8 cellular contexts compared by ENCODE assay signal in the genomic region with DNA sequence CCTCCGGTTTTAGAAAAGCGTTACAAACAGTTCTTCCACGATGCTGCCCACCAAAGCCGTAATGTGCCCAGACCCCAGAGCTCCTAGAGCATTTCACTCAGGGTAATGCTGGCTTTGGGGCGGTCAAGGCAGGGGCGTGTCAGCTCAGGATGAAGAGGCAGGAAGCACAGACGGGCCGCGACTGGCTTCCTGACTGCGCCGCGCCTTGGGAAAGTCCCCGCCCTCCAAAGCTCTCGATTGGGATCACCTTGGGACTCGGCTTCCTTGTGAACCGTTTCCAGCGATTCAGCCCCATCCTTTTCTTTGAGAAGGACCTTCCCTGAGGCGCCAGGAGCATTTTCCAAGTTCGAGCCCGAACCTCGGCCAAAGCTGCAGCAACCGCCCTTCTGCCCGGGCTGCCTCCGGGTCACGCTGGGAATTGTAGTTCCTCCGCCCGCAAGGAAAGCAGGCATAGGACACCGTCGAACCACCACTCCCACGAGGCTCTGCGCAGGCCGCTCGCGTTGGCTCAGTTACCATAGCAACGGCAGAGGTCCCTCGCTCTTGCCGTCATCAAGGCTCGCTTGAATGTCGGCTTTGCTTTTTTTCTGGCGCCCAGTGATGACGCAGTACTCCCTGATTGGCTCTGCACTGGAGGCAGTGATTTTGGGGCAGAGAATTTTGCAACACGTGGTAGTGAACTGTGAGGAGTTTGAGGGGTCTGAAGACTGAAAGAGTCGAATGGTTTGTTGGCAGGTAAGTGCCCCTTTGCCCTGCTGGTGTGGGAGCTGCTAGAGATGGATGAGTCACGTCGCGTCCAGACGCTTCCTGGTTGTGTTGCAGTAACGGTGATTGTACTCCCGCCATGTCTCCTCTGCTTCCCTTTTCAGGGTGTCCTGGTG. TPM values are rescaled to one million over a fixed set of nuclear protein-coding genes. Genes with fewer than 3 reads are reported as not detected.
DNase-seq lines count a peak whose midpoint lies in the region; ATAC-seq and TF ChIP-seq lines count a peak whose summit lies in the region.

A gene with protein sequence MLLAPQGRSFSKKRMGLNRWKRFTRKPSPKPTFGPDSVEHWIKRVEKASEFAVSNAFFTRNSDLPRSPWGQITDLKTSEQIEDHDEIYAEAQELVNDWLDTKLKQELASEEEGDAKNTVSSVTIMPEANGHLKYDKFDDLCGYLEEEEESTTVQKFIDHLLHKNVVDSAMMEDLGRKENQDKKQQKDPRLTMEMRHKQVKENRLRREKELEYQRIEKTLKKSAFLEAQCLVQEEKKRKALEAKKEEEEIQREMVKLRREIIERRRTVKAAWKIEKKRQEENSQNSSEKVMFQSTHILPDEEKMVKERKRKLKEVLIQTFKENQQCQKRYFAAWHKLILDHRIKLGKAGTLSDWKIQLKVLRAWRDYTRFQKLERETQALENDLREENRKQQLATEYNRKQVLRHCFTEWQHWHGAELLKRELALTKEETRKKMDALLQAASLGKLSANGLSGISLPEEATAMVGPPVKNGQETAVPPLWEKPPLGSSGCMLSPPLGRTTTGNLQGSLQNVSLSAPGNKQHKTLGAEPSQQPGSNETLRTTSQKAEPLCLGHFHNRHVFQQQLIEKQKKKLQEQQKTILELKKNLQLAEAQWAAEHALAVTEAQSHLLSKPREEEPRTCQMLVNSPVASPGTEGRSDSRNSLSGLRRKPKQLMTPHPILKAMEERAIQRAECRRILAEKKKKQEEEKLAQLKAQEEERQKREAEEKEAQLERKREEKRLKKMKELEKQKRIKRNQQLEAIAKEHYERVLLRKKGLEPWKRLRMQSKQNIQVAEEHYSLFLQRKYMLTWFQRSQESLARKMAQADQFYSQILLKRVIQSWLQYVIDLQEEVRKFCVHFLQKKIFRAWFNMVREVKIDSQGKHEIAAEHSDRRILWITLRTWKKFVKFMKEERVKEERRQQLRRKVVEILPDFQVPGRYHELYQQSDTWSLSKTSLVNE (minus strand): TSS at position 397 of the 881 bp plus-strand sequence. CDS start 60 bp downstream, at position 337.
A gene (plus strand): TSS at position 608 of the 881 bp plus-strand sequence. CDS start 8,521 bp downstream, outside the sequence.

- peak within 1 kb of the TSS; percentile 91 for H2AFZ ChIP-seq in neuronal stem cell (ENCODE audit: low read length)

- H3K4me3 ChIP-seq in HFF-Myc (replicated peaks; ENCODE audit: low read depth, low read length) (peak within 1 kb of the TSS; percentile 81), SJSA1 (peak within 1 kb of the TSS; percentile 52), gastroesophageal sphincter (peak within 1 kb of the TSS; percentile 63), neuronal stem cell (ENCODE audit: low read length in 2 of 2) (peak within 1 kb of the TSS; percentile 72 to 90), subcutaneous abdominal adipose tissue (ENCODE audit: low read depth in 1 of 5, low read length in 5 of 5) (peak within 1 kb of the TSS; percentile 67 to 100 (median 97))

- CTCF ChIA-PET in activated naive CD4-positive, alpha-beta T cell treated with anti-CD3 and anti-CD28 coated beads for 36 hours (lab: Charles Lee) = no interaction called here

- H4K8ac ChIP-seq in neuronal stem cell (ENCODE audit: low read depth, low read length) = no peak within 1 kb of the TSS

- no peak within 1 kb of the TSS for H2BK5ac ChIP-seq in neuronal stem cell (ENCODE audit: low read length)

- no peak within 1 kb of the TSS for H3K4ac ChIP-seq in neuronal stem cell (ENCODE audit: low read length)

- H3K18ac ChIP-seq in neuronal stem cell (ENCODE audit: low read length) = peak within 1 kb of the TSS; percentile 70

- no peak within 1 kb of the TSS for H2AK5ac ChIP-seq in neuronal stem cell (ENCODE audit: low read depth, low read length)

- DNase-seq in GM04503 (ENCODE audit: low read depth) (peak; percentile 97), HFF-Myc (ENCODE audit: extremely low read depth, low read depth) (peak; percentile 98), MV-4-11 (lab: John Stamatoyannopoulos, UW) (peak; percentile 99), SJSA1 (ENCODE audit: low read depth in 1 of 2, low spot score in 2 of 2) (peak; percentile 97 to 98), neuronal stem cell (ENCODE audit: low spot score) (peak; percentile 99)
- DNase-seq in activated naive CD4-positive, alpha-beta T cell treated with anti-CD3 and anti-CD28 coated beads for 36 hours = peak; percentile 100

- H3K9ac ChIP-seq in neuronal stem cell (ENCODE audit: low read depth, low read length, poor library complexity) (peak within 1 kb of the TSS; percentile 46), subcutaneous abdominal adipose tissue (ENCODE audit: low read length in 5 of 5) (peak within 1 kb of the TSS; percentile 43 to 93 (median 73))

- H3K4me2 ChIP-seq in neuronal stem cell (ENCODE audit: insufficient read depth, low read length, poor library complexity, severe bottlenecking) = peak within 1 kb of the TSS; percentile 70

- intact Hi-C loops in activated naive CD4-positive, alpha-beta T cell treated with anti-CD3 and anti-CD28 coated beads for 36 hours (cut with micrococcal nuclease) = loop anchor here (1.0 to 5.0 kb wide), 10 partner anchors 109 to 1091 kb away; a partner anchor contains a TSS

- no peak within 1 kb of the TSS for H3K14ac ChIP-seq in neuronal stem cell (ENCODE audit: low read length)

- H3K27ac ChIP-seq in SJSA1 (peak within 1 kb of the TSS; percentile 60), gastroesophageal sphincter (peak within 1 kb of the TSS; percentile 62 to 89 (median 84)), neuronal stem cell (replicated peaks; ENCODE audit: low read length) (peak within 1 kb of the TSS; percentile 16), subcutaneous abdominal adipose tissue (ENCODE audit: low read depth, low read length) (peak within 1 kb of the TSS; percentile 71)

- H3K36me3 ChIP-seq in SJSA1 (no peaks in the 10 kb centered on the region), gastroesophageal sphincter (peaks cover 0 to 3% of the 10 kb centered on the region in 2 donors), neuronal stem cell (replicated peaks in 1 of 2; ENCODE audit: control insufficient read depth in 2 of 2, insufficient read depth in 2 of 2, low read length in 2 of 2) (peaks cover 0 to 15% of the 10 kb centered on the region in 2 donors), subcutaneous abdominal adipose tissue (ENCODE audit: control insufficient read depth in 5 of 5, insufficient read depth in 5 of 5, low read length in 5 of 5) (peaks cover 0 to 4% (median 0%) of the 10 kb centered on the region in 5 donors)

- H2BK120ac ChIP-seq in neuronal stem cell (ENCODE audit: low read depth, low read length) = no peak within 1 kb of the TSS

- no peaks in the 10 kb centered on the region for H3K9me3 Mint-ChIP-seq in activated naive CD4-positive, alpha-beta T cell treated with anti-CD3 and anti-CD28 coated beads for 36 hours

- H3K4me3 Mint-ChIP-seq in activated naive CD4-positive, alpha-beta T cell treated with anti-CD3 and anti-CD28 coated beads for 36 hours = peak within 1 kb of the TSS; percentile 97

- H3K36me3 Mint-ChIP-seq in activated naive CD4-positive, alpha-beta T cell treated with anti-CD3 and anti-CD28 coated beads for 36 hours (ENCODE audit: low read depth) = peaks cover 3% of the 10 kb centered on the region

- H3K27me3 Mint-ChIP-seq in activated naive CD4-positive, alpha-beta T cell treated with anti-CD3 and anti-CD28 coated beads for 36 hours (ENCODE audit: low read depth) = no peaks in the 10 kb centered on the region

- H2BK12ac ChIP-seq in neuronal stem cell (ENCODE audit: low read length) = no peak within 1 kb of the TSS

- H3K9me3 ChIP-seq in SJSA1 (replicated peaks) = no peaks in the 10 kb centered on the region
- no peaks in the 10 kb centered on the region for H3K9me3 ChIP-seq in gastroesophageal sphincter
- no peaks in the 10 kb centered on the region for H3K9me3 ChIP-seq in neuronal stem cell (replicated peaks in 1 of 2; ENCODE audit: control insufficient read depth in 2 of 2, insufficient read depth in 1 of 2, low read depth in 1 of 2, low read length in 2 of 2)
- H3K9me3 ChIP-seq in subcutaneous abdominal adipose tissue (ENCODE audit: control insufficient read depth in 5 of 5, low read length in 5 of 5) = no peaks in the 10 kb centered on the region

- no peaks in the 10 kb centered on the region for H3K27me3 ChIP-seq in SJSA1 (replicated peaks)
- H3K27me3 ChIP-seq in gastroesophageal sphincter = no peaks in the 10 kb centered on the region
- H3K27me3 ChIP-seq in neuronal stem cell (ENCODE audit: control insufficient read depth in 3 of 3, insufficient read depth in 3 of 3, low read depth in 1 of 3, low read length in 3 of 3) = no peaks in the 10 kb centered on the region
- no peaks in the 10 kb centered on the region for H3K27me3 ChIP-seq in subcutaneous abdominal adipose tissue (ENCODE audit: control insufficient read depth in 5 of 5, insufficient read depth in 4 of 5, low read length in 5 of 5)

- no peaks in the 10 kb centered on the region for H3K79me1 ChIP-seq in neuronal stem cell (ENCODE audit: low read depth, low read length)

- no peak within 1 kb of the TSS for H2BK15ac ChIP-seq in neuronal stem cell (ENCODE audit: low read length)

- no peak within 1 kb of the TSS for H4K91ac ChIP-seq in neuronal stem cell (ENCODE audit: low read depth, low read length, poor library complexity)

- no peak for TF ChIP-seq CTCF in HFF-Myc (IDR thresholded peaks at IDR 0.05; ENCODE audit: low read depth, low read length, missing control alignments)
- no peak for TF ChIP-seq CTCF in gastroesophageal sphincter (IDR thresholded peaks at IDR 0.05)

- H3K27ac Mint-ChIP-seq in activated naive CD4-positive, alpha-beta T cell treated with anti-CD3 and anti-CD28 coated beads for 36 hours = peak within 1 kb of the TSS; percentile 95

- no peak for TF ChIP-seq EP300 in gastroesophageal sphincter (IDR thresholded peaks at IDR 0.05)

- TF ChIP-seq POLR2A in gastroesophageal sphincter (IDR thresholded peaks at IDR 0.05) = no peak

- no peak within 1 kb of the TSS for H3K23ac ChIP-seq in neuronal stem cell (ENCODE audit: low read depth, low read length, poor library complexity)

- peaks cover 36% of the 10 kb centered on the region for H3K4me1 Mint-ChIP-seq in activated naive CD4-positive, alpha-beta T cell treated with anti-CD3 and anti-CD28 coated beads for 36 hours (ENCODE audit: low read depth)

- WGBS in gastroesophageal sphincter (ENCODE audit: low coverage in 1 of 2), 2 donors = 0% methylated on average over 9 to 17 of the region's 49 CpGs
- WGBS in neuronal stem cell (ENCODE audit: extremely low coverage in 2 of 2, insufficient read length in 2 of 2, insufficient replicate concordance in 1 of 2), 2 donors = no CpG with 5 or more reads among the region's 49 CpGs

- ATAC-seq in gastroesophageal sphincter = peak; percentile 99

- H3K4me1 ChIP-seq in SJSA1 (replicated peaks) (peaks cover 6% of the 10 kb centered on the region; the same call in 1 of the 2 replicates), gastroesophageal sphincter (peaks cover 6 to 34% (median 7%) of the 10 kb centered on the region in 3 donors), neuronal stem cell (ENCODE audit: control insufficient read depth in 2 of 2, insufficient read depth in 1 of 2, low read depth in 1 of 2, low read length in 2 of 2) (peaks cover 0 to 6% of the 10 kb centered on the region in 2 donors), subcutaneous abdominal adipose tissue (ENCODE audit: control insufficient read depth in 5 of 5, insufficient read depth in 5 of 5, low read length in 5 of 5) (peaks cover 6 to 25% (median 22%) of the 10 kb centered on the region in 5 donors)

RNA-seq across cellular contexts. Expression of the first gene that starts in this region (rescaled TPM):
- total RNA-seq in SJSA1 (2014; rRNA removed; shearing (Covaris generic)) = 0.39 and 7.4 TPM in 2 replicates
- 1 to 10 TPM; 1.8 to 2.0 TPM for total RNA-seq in activated naive CD4-positive, alpha-beta T cell treated with anti-CD3 and anti-CD28 coated beads for 36 hours
- total RNA-seq in gastroesophageal sphincter = 1 to 10 TPM; 3.5 to 7.9 (median 4.6) TPM
- polyA plus RNA-seq in neuronal stem cell (2013, experiment 1 of 2) = 4.5 TPM
- 5.0 TPM for polyA plus RNA-seq in neuronal stem cell (2013, experiment 2 of 2)

RNA-seq across cellular contexts. Expression of the second gene that starts in this region (rescaled TPM):
- 19.7 and 22.7 TPM in 2 replicates for total RNA-seq in SJSA1 (2014; rRNA removed; shearing (Covaris generic))
- total RNA-seq in activated naive CD4-positive, alpha-beta T cell treated with anti-CD3 and anti-CD28 coated beads for 36 hours = 10 to 100 TPM; 23.0 to 27.8 TPM
- total RNA-seq in gastroesophageal sphincter = 10 to 100 TPM in 3 of 4 donors, 1 to 10 TPM in 1; 9.4 to 29.1 (median 21.3) TPM
- 11.9 TPM for polyA plus RNA-seq in neuronal stem cell (2013, experiment 1 of 2)
- 11.4 TPM for polyA plus RNA-seq in neuronal stem cell (2013, experiment 2 of 2)

Comparison
In these comparisons a context has a peak if more than half of its experiments do, and no peak if none do; other contexts are left out.
1. Peak in every context shown above with its lines: DNase-seq, ATAC-seq, H3K4me3 ChIP-seq and H3K27ac ChIP-seq.
2. H3K27ac ChIP-seq: peak in every context shown above with its lines; median percentile 84 in gastroesophageal sphincter; 71 in subcutaneous abdominal adipose tissue; 60 in SJSA1; 16 in neuronal stem cell.